Comparison of ENCODE assay signal across 2 cellular contexts in genomic region chr9:35579659-35580227, GRCh38.
TF ChIP-seq lines count a peak whose summit lies in the region.

No MANE protein-coding gene starts in this region.

TF ChIP-seq in HEK293, 187 proteins besides CTCF, POLR2A, EP300 and RAD21:
- TF ChIP-seq SETDB1 (IDR thresholded peaks at IDR 0.05; ENCODE audit: insufficient read length, low read length) (peak; percentile 78), ZNF626 (tag by site-specific recombination; IDR thresholded peaks at IDR 0.05) (0 out of 2 replicates have a peak, but pooled peaks have one; percentile 57)

TF ChIP-seq in K562, 482 proteins besides CTCF, POLR2A, EP300 and RAD21:
- TF ChIP-seq, protein P1, sequence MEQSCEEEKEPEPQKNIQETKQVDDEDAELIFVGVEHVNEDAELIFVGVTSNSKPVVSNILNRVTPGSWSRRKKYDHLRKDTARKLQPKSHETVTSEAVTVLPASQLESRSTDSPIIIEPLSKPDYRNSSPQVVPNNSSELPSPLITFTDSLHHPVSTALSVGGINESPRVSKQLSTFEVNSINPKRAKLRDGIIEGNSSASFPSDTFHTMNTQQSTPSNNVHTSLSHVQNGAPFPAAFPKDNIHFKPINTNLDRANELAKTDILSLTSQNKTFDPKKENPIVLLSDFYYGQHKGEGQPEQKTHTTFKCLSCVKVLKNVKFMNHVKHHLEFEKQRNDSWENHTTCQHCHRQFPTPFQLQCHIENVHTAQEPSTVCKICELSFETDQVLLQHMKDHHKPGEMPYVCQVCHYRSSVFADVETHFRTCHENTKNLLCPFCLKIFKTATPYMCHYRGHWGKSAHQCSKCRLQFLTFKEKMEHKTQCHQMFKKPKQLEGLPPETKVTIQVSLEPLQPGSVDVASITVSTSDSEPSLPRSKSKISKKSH (CRISPR knock-in tag; IDR thresholded peaks at IDR 0.05), result peak; percentile 35; the same call in 1 of the 2 replicates
TF ChIP-seq in K562: peak in this region for 1; not testable (repeated sequence) for 481.
